Comparison of ENCODE assay signal across 22 cellular contexts in genomic region chr9:78828521-78828920, GRCh38.
"Had no signal": no experiment of that assay in that cellular context is flagged by ENCODE, and none has a peak within 500 bp of the region (broad histone marks: within the 10 kb centered on the region; RNA-seq: fewer than 3 reads in every experiment).

No MANE protein-coding gene starts in this region.

- DNase-seq: IMR-90; Karpas-422; KG1; MM.1S; NCI-H1105 treated with DMSO at 0.1 percent for 48 hours; NCI-H1417 treated with DMSO at 0.1 percent for 48 hours; NCI-H1694; NCI-H187 treated with DMSO at 0.1 percent for 48 hours; NCI-H2029 treated with DMSO at 0.1 percent for 48 hours; NCI-H2171 treated with DMSO at 0.1 percent for 48 hours; NCI-H345; NCI-H446 treated with DMSO at 0.1 percent for 48 hours; NCI-H510A treated with DMSO at 0.1 percent for 48 hours; NCI-H526; NK-92 treated with Interleukin-12 subunit alpha and Interleukin-12 subunit beta, amount 100 ng/mL, for 24 hours; PC-3; SHP77 treated with DMSO at 0.1 percent for 48 hours; SJCRH30 had no signal

- H3K9me3 ChIP-seq: SJCRH30 had no signal

- H3K36me3 ChIP-seq: SJCRH30 had no signal

- H3K4me3 ChIP-seq: SJCRH30 had no signal

- ATAC-seq: HepG2, Panc1, PC-3, SK-N-SH treated with all-trans-retinoic acid at 6 μM for 48 hours had no signal

- H3K27ac ChIP-seq: RWPE1, SJCRH30 had no signal

- H3K27me3 ChIP-seq: SJCRH30 had no signal
